8 cellular contexts compared by ENCODE assay signal in the genomic region with DNA sequence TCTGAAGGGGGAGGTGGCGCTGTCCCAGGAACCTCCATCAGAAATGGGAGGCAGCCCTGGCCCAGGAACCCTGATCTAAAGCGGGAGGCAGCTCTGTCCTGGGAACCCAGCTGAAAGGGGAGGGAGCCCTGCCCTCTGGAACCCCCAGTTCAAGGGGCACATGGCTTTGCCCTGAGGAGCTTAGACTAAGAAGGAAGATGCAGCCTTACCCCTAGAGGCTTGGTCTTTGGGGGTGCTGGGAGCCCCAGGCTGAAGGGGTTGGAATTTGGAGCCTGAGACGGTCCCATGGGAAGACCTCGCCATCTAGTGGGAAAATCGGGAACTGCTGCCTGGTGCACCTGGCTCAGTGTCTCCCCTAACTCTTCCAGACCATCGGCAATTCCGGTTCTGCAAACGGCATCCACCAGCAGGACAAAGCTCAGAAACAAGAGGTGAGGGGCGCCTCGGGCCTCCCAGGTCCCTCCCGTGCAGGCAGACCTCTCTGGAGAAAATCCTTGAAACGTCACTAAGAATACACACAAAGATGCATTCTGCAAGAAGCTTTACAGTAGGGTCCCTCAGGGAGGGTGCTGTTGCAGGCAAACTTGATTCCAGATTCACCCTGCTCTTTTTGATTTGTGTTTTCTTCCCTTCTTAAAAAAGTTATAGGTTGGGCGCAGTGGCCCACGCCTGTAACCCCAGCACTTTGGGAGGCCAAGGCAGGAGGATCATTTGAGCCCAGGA. TPM values are rescaled to one million over a fixed set of nuclear protein-coding genes. Genes with fewer than 3 reads are reported as not detected.
DNase-seq lines count a peak whose midpoint lies in the region; ATAC-seq and TF ChIP-seq lines count a peak whose summit lies in the region.

No MANE protein-coding gene starts in this region.

- H2AFZ ChIP-seq in mammary epithelial cell (ENCODE audit: low read depth, low read length), result no peak overlapping the region

- H3K4me1 ChIP-seq in mammary epithelial cell (ENCODE audit: insufficient read depth, low read length), result no peaks in the 10 kb centered on the region

- TF ChIP-seq CTCF in WTC11 (IDR thresholded peaks at IDR 0.05), result peak; percentile 97
- TF ChIP-seq CTCF in mammary epithelial cell (conservative IDR thresholded peaks at IDR 0.05 in 1 of 2, IDR thresholded peaks at IDR 0.05 in 1 of 2; ENCODE audit: extremely low read depth in 1 of 2, insufficient read depth in 1 of 2, low read depth in 1 of 2, low read length in 2 of 2), result peak; percentile 98

- no peak overlapping the region for H3K27ac ChIP-seq in mammary epithelial cell (ENCODE audit: insufficient read depth, low read depth, low read length)

- H3K27me3 ChIP-seq in mammary epithelial cell (ENCODE audit: insufficient read depth, low read length), result no peaks in the 10 kb centered on the region

- 20% methylated on average over 11 of the region's 14 CpGs for WGBS in mammary epithelial cell (ENCODE audit: low coverage, missing lambda C conversion rate)

- H3K9me3 Mint-ChIP-seq in WTC11, result no peaks in the 10 kb centered on the region

- no peak overlapping the region for H3K9ac ChIP-seq in mammary epithelial cell (ENCODE audit: insufficient read depth, low read length)

- H3K27me3 Mint-ChIP-seq in WTC11 (ENCODE audit: low read depth), result no peaks in the 10 kb centered on the region; the same call in 1 of the 2 replicates

- POLR2A ChIA-PET in WTC11 (lab: Charles Lee), result interaction anchor here (0.7 kb wide), 1 partner anchor 178 kb away, joined by 6 read pairs; no protein-coding TSS in a partner anchor

- H3K4me3 ChIP-seq in mammary epithelial cell (replicated peaks in 1 of 3; ENCODE audit: insufficient read depth in 1 of 3, low read depth in 2 of 3, low read length in 3 of 3), result no peak overlapping the region

- H3K4me3 Mint-ChIP-seq in WTC11, result no peak overlapping the region

- no peak overlapping the region for H3K27ac Mint-ChIP-seq in WTC11

- peaks cover 15% of the 10 kb centered on the region for H3K36me3 ChIP-seq in mammary epithelial cell (ENCODE audit: insufficient read depth, low read length)

- no peaks in the 10 kb centered on the region for H3K79me2 ChIP-seq in mammary epithelial cell (ENCODE audit: insufficient read depth, low read length)

- in situ Hi-C loops in mammary epithelial cell (cut with MboI; ENCODE audit: low sequenced_read_pairs in 2 of 2), result loop anchor here in 1 of 2 donors (5.0 to 25.0 kb wide), 2 partner anchors 194 to 636 kb away; no protein-coding TSS in a partner anchor

- no peak overlapping the region for H3K4me2 ChIP-seq in mammary epithelial cell (ENCODE audit: insufficient read depth, low read depth, low read length)

- BruUV-seq in mammary epithelial cell (replicated peaks; lab: Mats Ljungman, UMichigan), result no TSS peak

- no peaks in the 10 kb centered on the region for H3K9me3 ChIP-seq in mammary epithelial cell (replicated peaks; ENCODE audit: insufficient read depth, low read length)

- peak; percentile 63 for ATAC-seq in WTC11
- no peak for ATAC-seq in HG02884 (IDR thresholded peaks at IDR 0.05; ENCODE audit: unreplicated experiment)

- peaks cover 5% of the 10 kb centered on the region; the same call in 1 of the 2 replicates for H3K4me1 Mint-ChIP-seq in WTC11

- dilution Hi-C loops in mammary epithelial cell (cut with HindIII; ENCODE audit: low sequenced_read_pairs), result loop anchor here (5.0 kb wide), 1 partner anchor 339 kb away; no protein-coding TSS in a partner anchor

- CTCF ChIA-PET in WTC11 (lab: Charles Lee), result interaction anchor here (0.6 to 10.3 kb wide), 73 partner anchors 9 to 531 kb away, joined by 3 to 275 read pairs (median 5); partner anchors contain the start of genes LAT2, LIMK1 and RFC2
- CTCF ChIA-PET in mammary epithelial cell (lab: Charles Lee; ENCODE audit: low non-redundant PET), result interaction anchor here (0.7 to 2.0 kb wide), 3 partner anchors 195 to 374 kb away, joined by 3 to 24 read pairs (median 13); no protein-coding TSS in a partner anchor

- H3K36me3 Mint-ChIP-seq in WTC11, result peaks cover 12% of the 10 kb centered on the region

- DNase-seq in NCI-H510A treated with DMSO at 0.1 percent for 48 hours (lab: John Stamatoyannopoulos, UW) (peak; percentile 50), NCI-H510A (lab: John Stamatoyannopoulos, UW) (no peak), NCI-H1105 treated with DMSO at 0.1 percent for 48 hours (lab: John Stamatoyannopoulos, UW) (peak; percentile 61), WTC11 (ENCODE audit: low spot score) (peak; percentile 93), mammary epithelial cell (peak; percentile 42), kidney tubule cell (ENCODE audit: low spot score) (peak; percentile 61)
- DNase-seq in stimulated activated CD4-positive, alpha-beta T cell treated with anti-CD3 and anti-CD28 coated beads, Interleukin-4, amount 100 ng/mL, for 1 hour, result peak; percentile 73

- intact Hi-C loops in mammary epithelial cell (cut with micrococcal nuclease), result loop anchor here (1.0 kb wide), 4 partner anchors 195 to 535 kb away; no protein-coding TSS in a partner anchor

- no peaks in the 10 kb centered on the region for H4K20me1 ChIP-seq in mammary epithelial cell (ENCODE audit: insufficient read depth, low read length)

TF ChIP-seq in WTC11, 78 proteins besides CTCF, POLR2A, EP300 and RAD21:
- TF ChIP-seq GTF2I (CRISPR knock-in tag; conservative IDR thresholded peaks at IDR 0.05) (no peak), ATF6 (CRISPR knock-in tag; IDR thresholded peaks at IDR 0.05) (no peak), TEAD1 (CRISPR knock-in tag; IDR thresholded peaks at IDR 0.05) (no peak)
- TF ChIP-seq, protein P1, sequence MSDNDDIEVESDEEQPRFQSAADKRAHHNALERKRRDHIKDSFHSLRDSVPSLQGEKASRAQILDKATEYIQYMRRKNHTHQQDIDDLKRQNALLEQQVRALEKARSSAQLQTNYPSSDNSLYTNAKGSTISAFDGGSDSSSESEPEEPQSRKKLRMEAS (CRISPR knock-in tag; IDR thresholded peaks at IDR 0.05), result no peak

RNA-seq across cellular contexts. Expression of gene GTF2IRD1, which starts 52.4 kb away (rescaled TPM):
- total RNA-seq in WTC11 (2021) (41.6 to 43.5 TPM (median 42.9 TPM) in 3 replicates), mammary epithelial cell (10 to 100 TPM; 21.0 to 35.1 TPM)
- 10.4 TPM for polyA plus RNA-seq in mammary epithelial cell
- 23.3 TPM for polyA minus RNA-seq in mammary epithelial cell
